Comparison of ENCODE assay signal across 1 cellular context in the genomic region with DNA sequence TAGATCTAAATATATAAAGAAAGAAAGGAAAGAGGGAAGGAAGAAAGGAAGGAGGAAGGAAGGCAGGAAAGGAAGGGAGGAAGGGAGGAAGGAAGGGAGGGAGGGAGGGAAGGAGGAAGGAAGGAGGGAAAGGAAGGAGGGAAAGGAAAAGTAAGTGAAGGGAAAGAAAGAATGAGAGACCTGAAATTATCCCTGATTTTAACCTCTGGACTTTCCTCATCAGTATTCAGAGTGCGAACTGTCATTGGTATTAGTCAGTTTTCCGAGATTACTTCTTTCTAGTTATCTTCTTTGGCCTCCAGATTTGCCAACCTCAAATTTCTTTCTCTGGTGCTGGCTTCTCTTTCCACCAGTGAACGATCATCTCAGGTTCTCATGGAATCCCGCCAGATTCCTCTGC.
TF ChIP-seq lines count a peak whose summit lies in the region.

No MANE protein-coding gene starts in this region.

TF ChIP-seq in IMR-90, 13 proteins besides CTCF, POLR2A, EP300 and RAD21:
- TF ChIP-seq MAZ (IDR thresholded peaks at IDR 0.05; ENCODE audit: borderline replicate concordance, low read depth, low read length) (no peak), CHD1 (IDR thresholded peaks at IDR 0.05; ENCODE audit: low read depth, low read length) (no peak), RCOR1 (IDR thresholded peaks at IDR 0.05; ENCODE audit: insufficient replicate concordance, low read length) (no peak), MAFK (IDR thresholded peaks at IDR 0.05; ENCODE audit: low read depth, low read length) (no peak), RFX5 (IDR thresholded peaks at IDR 0.05; ENCODE audit: low read depth, low read length) (no peak), FOS (IDR thresholded peaks at IDR 0.05; ENCODE audit: low read depth, low read length) (no peak), BHLHE40 (IDR thresholded peaks at IDR 0.05; ENCODE audit: low read depth, low read length) (no peak), SMC3 (IDR thresholded peaks at IDR 0.05; ENCODE audit: low read depth, low read length) (no peak), MXI1 (IDR thresholded peaks at IDR 0.05; ENCODE audit: borderline replicate concordance, low read depth, low read length) (no peak)
- TF ChIP-seq, protein P1, sequence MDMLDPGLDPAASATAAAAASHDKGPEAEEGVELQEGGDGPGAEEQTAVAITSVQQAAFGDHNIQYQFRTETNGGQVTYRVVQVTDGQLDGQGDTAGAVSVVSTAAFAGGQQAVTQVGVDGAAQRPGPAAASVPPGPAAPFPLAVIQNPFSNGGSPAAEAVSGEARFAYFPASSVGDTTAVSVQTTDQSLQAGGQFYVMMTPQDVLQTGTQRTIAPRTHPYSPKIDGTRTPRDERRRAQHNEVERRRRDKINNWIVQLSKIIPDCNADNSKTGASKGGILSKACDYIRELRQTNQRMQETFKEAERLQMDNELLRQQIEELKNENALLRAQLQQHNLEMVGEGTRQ (IDR thresholded peaks at IDR 0.05; ENCODE audit: low read depth, low read length), result no peak
